8 cellular contexts compared by ENCODE assay signal in the genomic region with DNA sequence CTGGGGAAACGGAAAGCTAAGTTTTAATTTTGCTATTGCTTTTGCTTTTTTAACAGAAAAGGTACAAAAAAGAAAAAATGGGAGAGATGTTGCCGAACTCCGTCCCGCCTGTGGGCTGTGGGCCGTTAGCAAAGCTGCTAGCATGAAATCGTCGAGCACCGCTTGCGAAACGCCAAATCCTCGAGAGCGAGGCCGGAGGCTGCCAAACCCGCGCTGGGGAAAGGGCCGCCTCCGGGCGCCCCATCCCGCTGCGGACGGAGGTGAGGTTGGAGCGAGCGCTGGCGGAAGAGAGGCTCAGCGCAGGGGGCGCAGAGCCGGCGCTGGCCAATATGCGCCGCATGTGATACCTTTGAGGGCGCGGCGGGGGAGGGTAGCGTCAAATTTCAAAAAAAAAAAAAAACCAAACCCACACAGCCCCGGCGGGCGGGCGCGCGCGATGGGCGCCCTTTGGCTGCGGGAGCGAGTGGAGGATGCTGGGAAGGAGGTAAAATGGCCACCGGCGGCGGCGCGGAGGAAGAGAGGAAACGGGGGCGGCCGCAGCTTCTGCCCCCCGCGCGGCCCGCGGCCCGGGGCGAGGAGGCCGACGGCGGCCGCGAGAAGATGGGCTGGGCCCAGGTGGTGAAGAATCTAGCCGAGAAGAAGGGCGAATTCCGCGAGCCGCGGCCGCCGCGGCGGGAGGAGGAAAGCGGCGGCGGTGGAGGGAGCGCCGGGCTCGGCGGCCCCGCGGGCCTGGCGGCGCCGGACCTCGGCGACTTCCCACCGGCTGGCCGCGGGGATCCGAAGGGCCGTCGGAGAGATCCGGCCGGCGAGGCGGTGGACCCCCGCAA. TPM values are rescaled to one million over a fixed set of nuclear protein-coding genes. Genes with fewer than 3 reads are reported as not detected.
DNase-seq lines count a peak whose midpoint lies in the region; ATAC-seq and TF ChIP-seq lines count a peak whose summit lies in the region.

A gene with protein sequence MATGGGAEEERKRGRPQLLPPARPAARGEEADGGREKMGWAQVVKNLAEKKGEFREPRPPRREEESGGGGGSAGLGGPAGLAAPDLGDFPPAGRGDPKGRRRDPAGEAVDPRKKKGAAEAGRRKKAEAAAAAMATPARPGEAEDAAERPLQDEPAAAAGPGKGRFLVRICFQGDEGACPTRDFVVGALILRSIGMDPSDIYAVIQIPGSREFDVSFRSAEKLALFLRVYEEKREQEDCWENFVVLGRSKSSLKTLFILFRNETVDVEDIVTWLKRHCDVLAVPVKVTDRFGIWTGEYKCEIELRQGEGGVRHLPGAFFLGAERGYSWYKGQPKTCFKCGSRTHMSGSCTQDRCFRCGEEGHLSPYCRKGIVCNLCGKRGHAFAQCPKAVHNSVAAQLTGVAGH (plus strand): TSS at position 473 of the 827 bp plus-strand sequence. CDS start 17 bp downstream, at position 490.

- peaks cover 20% of the 10 kb centered on the region; the same call in 1 of the 2 replicates for H4K20me1 ChIP-seq in OCI-LY7 (ENCODE audit: insufficient read depth, low read length)

- H3K36me3 ChIP-seq in OCI-LY7 (ENCODE audit: insufficient read depth, low read length) (peaks cover 16% of the 10 kb centered on the region), mucosa of descending colon (ENCODE audit: low read depth) (no peaks in the 10 kb centered on the region)

- peak within 1 kb of the TSS; percentile 75 for H2AFZ ChIP-seq in OCI-LY7 (ENCODE audit: low read length)

- H3K9me2 ChIP-seq in OCI-LY7 (ENCODE audit: insufficient read depth, low read length), result no peaks in the 10 kb centered on the region

- H3K9me3 ChIP-seq in OCI-LY7 (ENCODE audit: low read length) (no peaks in the 10 kb centered on the region), mucosa of descending colon (no peaks in the 10 kb centered on the region)

- H3K27ac ChIP-seq in OCI-LY7 (ENCODE audit: low read depth, low read length, poor library complexity, severe bottlenecking), result peak within 1 kb of the TSS; percentile 70

- ATAC-seq in GM21515 (IDR thresholded peaks at IDR 0.05; ENCODE audit: unreplicated experiment), result peak; percentile 67
- ATAC-seq in mucosa of descending colon, result peak; percentile 84

- H3K4me3 ChIP-seq in OCI-LY7 (ENCODE audit: low read depth, low read length, poor library complexity, severe bottlenecking), result peak within 1 kb of the TSS; percentile 80
- H3K4me3 ChIP-seq in epithelial cell of esophagus (ENCODE audit: low read length), result peak within 1 kb of the TSS; percentile 92
- peak within 1 kb of the TSS; percentile 90 for H3K4me3 ChIP-seq in mucosa of descending colon

- TF ChIP-seq CTCF in OCI-LY7 (conservative IDR thresholded peaks at IDR 0.05; ENCODE audit: low read length) (peak; percentile 23; the same call in 1 of the 2 replicates), epithelial cell of esophagus (IDR thresholded peaks at IDR 0.05; ENCODE audit: insufficient read depth, low read depth, low read length, missing control alignments) (no peak), mucosa of descending colon (IDR thresholded peaks at IDR 0.05) (no peak)

- peaks cover 34% of the 10 kb centered on the region for H3K79me2 ChIP-seq in OCI-LY7 (ENCODE audit: insufficient read depth, low read depth, low read length)

- POLR2A ChIA-PET in OCI-LY7 (lab: Charles Lee), result interaction anchor here (1.2 to 2.4 kb wide), 2 partner anchors 13 to 27 kb away, joined by 6 to 10 read pairs; a partner anchor contains a TSS

- intact Hi-C loops in OCI-LY7 (cut with micrococcal nuclease; ENCODE audit: unreplicated experiment) (loop anchor here (1.0 kb wide), 1 partner anchor 28 kb away; a partner anchor contains a TSS), mucosa of descending colon (cut with DNase I, micrococcal nuclease) (no loop called here)

- BruUV-seq in OCI-LY7 (replicated peaks; lab: Mats Ljungman, UMichigan), result TSS peak; percentile 84

- DNase-seq in DMS153 (lab: John Stamatoyannopoulos, UW) (peak; percentile 94), HuH-7 (ENCODE audit: low spot score) (peak; percentile 95), OCI-LY7 (ENCODE audit: low spot score) (peak; percentile 95), activated T-cell treated with anti-CD3 and anti-CD28 coated beads for 24 hours (ENCODE audit: low read depth) (peak; percentile 76), epithelial cell of esophagus (ENCODE audit: low read depth) (peak; percentile 90), mucosa of descending colon (peak; percentile 85 to 89 (median 88))
- DNase-seq in stimulated activated CD8-positive, alpha-beta memory T cell treated with anti-CD3 and anti-CD28 coated beads, Interleukin-4, amount 100 ng/mL, for 24 hours (ENCODE audit: low read depth), result peak; percentile 76

- H3K4me1 ChIP-seq in OCI-LY7 (ENCODE audit: insufficient read depth, low read length, poor library complexity, severe bottlenecking) (peaks cover 31% of the 10 kb centered on the region), mucosa of descending colon (ENCODE audit: low read depth) (peaks cover 17% of the 10 kb centered on the region)

- CTCF ChIA-PET in OCI-LY7 (lab: Charles Lee; ENCODE audit: unreplicated experiment), result no interaction called here

- peak within 1 kb of the TSS; percentile 78 for H3K4me2 ChIP-seq in OCI-LY7 (ENCODE audit: low read length)

RNA-seq across cellular contexts. Expression of the gene that starts here (rescaled TPM):
- 39.8 and 45.3 TPM in 2 replicates for total RNA-seq in OCI-LY7 (2014; rRNA removed; shearing (Covaris generic))
- total RNA-seq in OCI-LY7 (2022) (34.8 and 35.6 TPM in 2 replicates), mucosa of descending colon (10 to 100 TPM; 12.0 to 18.7 (median 12.6) TPM)

Comparison
In these comparisons a context has a peak if more than half of its experiments do, and no peak if none do; other contexts are left out.
1. Peak in every context shown above with its lines: DNase-seq, ATAC-seq, H3K4me3 ChIP-seq and H3K27ac ChIP-seq.